11 cellular contexts compared by ENCODE assay signal in genomic region chr5:10513501-10514442, GRCh38. TPM values are rescaled to one million over a fixed set of nuclear protein-coding genes. Genes with fewer than 3 reads are reported as not detected.
A peak's percentile ranks its signal among the peaks of the same experiment; 100 is the strongest.
DNase-seq lines count a peak whose midpoint lies in the region; ATAC-seq, FAIRE-seq and TF ChIP-seq lines count a peak whose summit lies in the region.
"Had no signal": no experiment of that assay in that cellular context is flagged by ENCODE, and none has a peak within 500 bp of the region (broad histone marks: within the 10 kb centered on the region; RNA-seq: fewer than 3 reads in every experiment).

No MANE protein-coding gene starts in this region.

- peak overlapping the region; percentile 95 for H2AFZ ChIP-seq in H1 (ENCODE audit: low read length)

- H4K8ac ChIP-seq in H1 (ENCODE audit: extremely low read depth, insufficient read depth, low read length), result no peak overlapping the region

- no peaks in the 10 kb centered on the region for H4K20me1 ChIP-seq in H1 (replicated peaks in 1 of 2; ENCODE audit: control insufficient read depth in 1 of 2, insufficient read depth in 2 of 2, low read length in 2 of 2)

- WGBS in H1 (ENCODE audit: extremely low coverage in 1 of 2, insufficient coverage in 1 of 2, insufficient read length in 1 of 2, insufficient replicate concordance in 2 of 2, low coverage in 1 of 2, low lambda C conversion rate in 2 of 2, missing lambda C conversion rate in 1 of 2), 2 experiments, result 59% methylated on average over 10 of the region's 10 CpGs; no CpG with 5 or more reads in 1 of the 2 experiments
- 56 to 68% methylated on average over 6 to 8 of the region's 10 CpGs for WGBS in mesodermal cell (ENCODE audit: insufficient coverage in 2 of 2), 2 experiments
- WGBS in suprapubic skin, result 64% methylated on average over 10 of the region's 10 CpGs

- no peak for ATAC-seq in GM18517 (IDR thresholded peaks at IDR 0.05; ENCODE audit: unreplicated experiment)

- DNase-seq in D341Med (ENCODE audit: low spot score) (peak; percentile 60), NCI-H69 (lab: John Stamatoyannopoulos, UW) (peak; percentile 37), H1 (ENCODE audit: low read depth in 1 of 2, low spot score in 2 of 2) (peak; percentile 23 to 79), suprapubic skin (ENCODE audit: low spot score in 2 of 2) (no peak), HT-29 (ENCODE audit: low spot score) (no peak)
- no peak for DNase-seq in stimulated activated CD4-positive, alpha-beta T cell treated with anti-CD3 and anti-CD28 coated beads, Interleukin-4, amount 100 ng/mL, for 24 hours
- DNase-seq: activated T-cell treated with anti-CD3 and anti-CD28 coated beads for 4 hours, NCI-H1694 treated with DMSO at 0.1 percent for 48 hours, SHP77 treated with DMSO at 0.1 percent for 48 hours had no signal

- H2BK5ac ChIP-seq in H1 (ENCODE audit: low read depth, low read length), result peak overlapping the region; percentile 61; the same call in 1 of the 2 replicates

- no peaks in the 10 kb centered on the region for H3K36me3 ChIP-seq in H1 (ENCODE audit: control insufficient read depth in 2 of 4, insufficient read depth in 4 of 4, low read length in 3 of 4)
- no peaks in the 10 kb centered on the region for H3K36me3 ChIP-seq in mesodermal cell (ENCODE audit: control insufficient read depth, insufficient read depth, low read length)
- no peaks in the 10 kb centered on the region for H3K36me3 ChIP-seq in suprapubic skin

- H4K91ac ChIP-seq in H1 (replicated peaks; ENCODE audit: insufficient read length, low read length), result no peak overlapping the region

- CTCF ChIA-PET in H1 (lab: Charles Lee; ENCODE audit: partially characterized antibody), result interaction anchor here (0.6 to 2.0 kb wide), 7 partner anchors 12 to 188 kb away, joined by 3 to 12 read pairs (median 4); no protein-coding TSS in a partner anchor

- no peak for TF ChIP-seq CTCF in H1 (IDR thresholded peaks at IDR 0.05; ENCODE audit: control extremely low read depth in 1 of 3, insufficient read depth in 1 of 3, low read depth in 1 of 3, low read length in 3 of 3)
- no peak for TF ChIP-seq CTCF in suprapubic skin (IDR thresholded peaks at IDR 0.05)

- H3K27me3 ChIP-seq in H1 (replicated peaks in 1 of 4; ENCODE audit: control insufficient read depth in 3 of 4, extremely low read depth in 1 of 4, insufficient read depth in 3 of 4, low read length in 3 of 4) (no peaks in the 10 kb centered on the region), suprapubic skin (no peaks in the 10 kb centered on the region)

- no peak overlapping the region for H3K9ac ChIP-seq in H1 (replicated peaks in 1 of 4; ENCODE audit: extremely low read depth in 1 of 4, low read depth in 3 of 4, low read length in 3 of 4)

- no peak overlapping the region for H3K27ac ChIP-seq in H1 (ENCODE audit: low read depth, low read length)
- peak overlapping the region; percentile 88 for H3K27ac ChIP-seq in mesodermal cell (ENCODE audit: low read depth, low read length, severe bottlenecking)
- no peak overlapping the region for H3K27ac ChIP-seq in suprapubic skin

- POLR2A ChIA-PET in H1 (lab: Charles Lee; ENCODE audit: partially characterized antibody), result interaction anchor here (0.7 to 2.3 kb wide), 2 partner anchors 37 to 39 kb away, joined by 3 to 5 read pairs; no protein-coding TSS in a partner anchor

- no peaks in the 10 kb centered on the region for H3K79me2 ChIP-seq in H1 (ENCODE audit: control insufficient read depth in 1 of 2, insufficient read depth in 2 of 2, low read length in 2 of 2)

- H3K79me1 ChIP-seq in H1 (ENCODE audit: low read depth, low read length), result no peaks in the 10 kb centered on the region

- peak overlapping the region; percentile 2; the same call in 1 of the 2 replicates for H2BK15ac ChIP-seq in H1 (ENCODE audit: low read length)

- H3K4me1 ChIP-seq in H1 (replicated peaks in 1 of 4; ENCODE audit: control insufficient read depth in 3 of 4, insufficient read depth in 4 of 4, low read length in 3 of 4) (peaks cover 0 to 8% (median 6%) of the 10 kb centered on the region in 4 experiments; a peak in 5 of 7 replicates), mesodermal cell (ENCODE audit: control insufficient read depth, insufficient read depth, low read length, poor library complexity, severe bottlenecking) (peaks cover 11% of the 10 kb centered on the region), suprapubic skin (no peaks in the 10 kb centered on the region)

- FAIRE-seq in H1 (lab: Jason Lieb, UNC), result no peak

- peak overlapping the region; percentile 17; the same call in 1 of the 2 replicates for H3K18ac ChIP-seq in H1 (ENCODE audit: extremely low read depth, low read length)

- H3K9me3 ChIP-seq in H1 (ENCODE audit: insufficient read depth in 2 of 2, low read depth in 1 of 2, low read length in 1 of 2) (no peaks in the 10 kb centered on the region), mesodermal cell (ENCODE audit: control insufficient read depth, low read length) (peaks cover 5% of the 10 kb centered on the region), suprapubic skin (no peaks in the 10 kb centered on the region)

- H2BK12ac ChIP-seq in H1 (ENCODE audit: low read depth, low read length), result peak overlapping the region; percentile 88

- TF ChIP-seq EP300 in H1 (IDR thresholded peaks at IDR 0.05; ENCODE audit: borderline replicate concordance in 1 of 2, low read depth in 2 of 2, low read length in 2 of 2), result peak in 1 of 2 experiments; percentile 41; a peak in 1 of 3 replicates
- TF ChIP-seq EP300 in suprapubic skin (IDR thresholded peaks at IDR 0.05), result no peak

- H2BK20ac ChIP-seq in H1 (ENCODE audit: low read length), result peak overlapping the region; percentile 83

- H3K4ac ChIP-seq in H1 (replicated peaks; ENCODE audit: insufficient read length, low read depth, low read length), result no peak overlapping the region

- no peak overlapping the region for H3K23ac ChIP-seq in H1 (ENCODE audit: insufficient read length)

- no peak overlapping the region; the same call in 1 of the 2 replicates for H2AK5ac ChIP-seq in H1 (ENCODE audit: low read depth, low read length)

- H3K23me2 ChIP-seq in H1 (ENCODE audit: low read depth, low read length), result no peaks in the 10 kb centered on the region

- TF ChIP-seq POLR2A in H1 (IDR thresholded peaks at IDR 0.05; ENCODE audit: control extremely low read depth in 1 of 2, low read depth in 2 of 2, low read length in 2 of 2) (no peak), suprapubic skin (IDR thresholded peaks at IDR 0.05) (no peak)

- H3K4me2 ChIP-seq in H1 (ENCODE audit: insufficient read depth in 1 of 2, low read depth in 2 of 2, low read length in 2 of 2), result peak overlapping the region in 1 of 2 experiments; percentile 28; a peak in 2 of 4 replicates

- H2BK120ac ChIP-seq in H1 (replicated peaks; ENCODE audit: low read depth, low read length), result no peak overlapping the region

- no peak overlapping the region for H3K14ac ChIP-seq in H1 (ENCODE audit: insufficient read length)

- 0 out of 4 replicates have a peak, but pooled peaks of 1 of the 2 experiments have one; percentile 2 for TF ChIP-seq RAD21 in H1 (IDR thresholded peaks at IDR 0.05 in 1 of 2, conservative IDR thresholded peaks at IDR 0.05 in 1 of 2; ENCODE audit: low read depth in 2 of 2, low read length in 2 of 2)

- H3K4me3 ChIP-seq in H1 (ENCODE audit: extremely low read depth in 1 of 4, insufficient read depth in 2 of 4, low read depth in 3 of 4, low read length in 4 of 4), result no peak overlapping the region
- no peak overlapping the region for H3K4me3 ChIP-seq in mesodermal cell (ENCODE audit: extremely low read depth, insufficient read depth, low read length, poor library complexity, severe bottlenecking)
- H3K4me3 ChIP-seq in suprapubic skin, result no peak overlapping the region

- no peak overlapping the region for H4K5ac ChIP-seq in H1 (ENCODE audit: insufficient read length, low read depth, low read length)

- H3K56ac ChIP-seq in H1 (replicated peaks; ENCODE audit: insufficient read length, low read depth, low read length), result no peak overlapping the region

TF ChIP-seq in H1, 55 proteins besides CTCF, POLR2A, EP300 and RAD21 (continues in another document):
- TF ChIP-seq YY1 (IDR thresholded peaks at IDR 0.05; ENCODE audit: low read depth, low read length) (peak; percentile 39; the same call in 1 of the 2 replicates), TEAD4 (IDR thresholded peaks at IDR 0.05; ENCODE audit: low read depth, low read length) (peak; percentile 52; the same call in 1 of the 2 replicates), CEBPB (IDR thresholded peaks at IDR 0.05; ENCODE audit: low read depth, low read length) (no peak), TBP (IDR thresholded peaks at IDR 0.05; ENCODE audit: low read depth, low read length) (no peak), TCF12 (IDR thresholded peaks at IDR 0.05; ENCODE audit: low read depth, low read length) (no peak), TAF7 (optimal IDR thresholded peaks at IDR 0.05; ENCODE audit: borderline replicate concordance, low read depth, low read length) (peak; percentile 20), SP1 (IDR thresholded peaks at IDR 0.05; ENCODE audit: low read depth, low read length) (peak; percentile 93), KDM1A (IDR thresholded peaks at IDR 0.05; ENCODE audit: borderline replicate concordance, low read length) (no peak), GABPA (IDR thresholded peaks at IDR 0.05; ENCODE audit: borderline replicate concordance, insufficient read depth, low read length) (no peak), GTF2F1 (IDR thresholded peaks at IDR 0.05; ENCODE audit: borderline replicate concordance, low read depth, low read length) (no peak)

RNA-seq across cellular contexts. Expression of gene ANKRD33B, which starts 50.1 kb away (rescaled TPM):
- total RNA-seq in H1 (2021; fragmentation: NEBNext Ultra II Directional; extraction: Animal tissue kit (Norgen Biotek cat#: 25700)), result 20.5 and 20.6 TPM in 2 replicates
- 6.9 and 7.1 TPM in 2 replicates for polyA plus RNA-seq in H1 (2011; rRNA removed)
- polyA plus RNA-seq in H1 (2011; cell fraction: cytosol; rRNA removed), result 5.4 TPM
- polyA plus RNA-seq in H1 (2011; cell fraction: nucleus; rRNA removed), result 10.9 TPM
- 8.6 to 11.9 TPM (median 11.1 TPM) in 4 replicates for polyA plus RNA-seq in H1 (2012, experiment 1 of 2)
- polyA plus RNA-seq in H1 (2012, experiment 2 of 2), result 2.7 TPM
- 6.4 TPM for polyA plus RNA-seq in H1 (2013, experiment 1 of 2)
- polyA plus RNA-seq in H1 (2013, experiment 2 of 2), result 6.4 TPM
- polyA minus RNA-seq in H1 (2011; rRNA and poly(A)+ RNA removed), result 25.2 and 26.2 TPM in 2 replicates
- 16.0 TPM for polyA minus RNA-seq in H1 (2011; cell fraction: cytosol; rRNA and poly(A)+ RNA removed)
- polyA minus RNA-seq in H1 (2011; cell fraction: nucleus; rRNA and poly(A)+ RNA removed), result 15.9 TPM
- polyA plus RNA-seq in mesodermal cell (2013, experiment 1 of 2), result 8.8 TPM
- polyA plus RNA-seq in mesodermal cell (2013, experiment 2 of 2), result 7.0 TPM
- 10 to 100 TPM; 16.7 to 27.0 (median 24.8) TPM for total RNA-seq in suprapubic skin
- total RNA-seq in HT-29 (2014; rRNA removed; shearing (Covaris generic)), result not detected in 2 replicates

Comparison
In these comparisons a context has a peak if more than half of its experiments do, and no peak if none do; other contexts are left out.
1. DNase-seq: peak in D341Med (single experiment), NCI-H69 (single experiment) and H1 (2 of 2); none in suprapubic skin (0 of 2), stimulated activated CD4-positive, alpha-beta T cell treated with anti-CD3 and anti-CD28 coated beads, Interleukin-4, amount 100 ng/mL, for 24 hours (single experiment) and HT-29 (single experiment).
2. RNA of gene ANKRD33B, which starts 50.1 kb away (total RNA-seq): 16.7 to 27.0 TPM in suprapubic skin and 20.5 to 20.6 TPM in H1; not detected in HT-29; every median in the first group is over 10 times any median in the second.